ENCODE assay signal across 1 cellular context in genomic region chr7:100159099-100159623, GRCh38.
TF ChIP-seq lines count a peak whose summit lies in the region.

No MANE protein-coding gene starts in this region.

TF ChIP-seq in GM23338, 12 proteins besides CTCF, POLR2A, EP300 and RAD21 (continued from another document):
- TF ChIP-seq ZNF462 (CRISPR knock-in tag; IDR thresholded peaks at IDR 0.05) (no peak), REST (IDR thresholded peaks at IDR 0.05; ENCODE audit: unreplicated experiment) (no peak), POLR2AphosphoS5 (IDR thresholded peaks at IDR 0.05; ENCODE audit: low read depth) (no peak), ETS1 (IDR thresholded peaks at IDR 0.05) (no peak), NANOG (IDR thresholded peaks at IDR 0.05; ENCODE audit: borderline replicate concordance) (no peak), ZNF114 (CRISPR knock-in tag; IDR thresholded peaks at IDR 0.05) (no peak), EZH2phosphoT487 (IDR thresholded peaks at IDR 0.05; ENCODE audit: unreplicated experiment) (no peak), EZH2 (IDR thresholded peaks at IDR 0.05; ENCODE audit: low read depth, unreplicated experiment) (no peak), JUNB (IDR thresholded peaks at IDR 0.05; ENCODE audit: unreplicated experiment) (no peak), STAT1 (IDR thresholded peaks at IDR 0.05; ENCODE audit: unreplicated experiment) (no peak)
